Comparison of ENCODE assay signal across 7 cellular contexts in the genomic region with DNA sequence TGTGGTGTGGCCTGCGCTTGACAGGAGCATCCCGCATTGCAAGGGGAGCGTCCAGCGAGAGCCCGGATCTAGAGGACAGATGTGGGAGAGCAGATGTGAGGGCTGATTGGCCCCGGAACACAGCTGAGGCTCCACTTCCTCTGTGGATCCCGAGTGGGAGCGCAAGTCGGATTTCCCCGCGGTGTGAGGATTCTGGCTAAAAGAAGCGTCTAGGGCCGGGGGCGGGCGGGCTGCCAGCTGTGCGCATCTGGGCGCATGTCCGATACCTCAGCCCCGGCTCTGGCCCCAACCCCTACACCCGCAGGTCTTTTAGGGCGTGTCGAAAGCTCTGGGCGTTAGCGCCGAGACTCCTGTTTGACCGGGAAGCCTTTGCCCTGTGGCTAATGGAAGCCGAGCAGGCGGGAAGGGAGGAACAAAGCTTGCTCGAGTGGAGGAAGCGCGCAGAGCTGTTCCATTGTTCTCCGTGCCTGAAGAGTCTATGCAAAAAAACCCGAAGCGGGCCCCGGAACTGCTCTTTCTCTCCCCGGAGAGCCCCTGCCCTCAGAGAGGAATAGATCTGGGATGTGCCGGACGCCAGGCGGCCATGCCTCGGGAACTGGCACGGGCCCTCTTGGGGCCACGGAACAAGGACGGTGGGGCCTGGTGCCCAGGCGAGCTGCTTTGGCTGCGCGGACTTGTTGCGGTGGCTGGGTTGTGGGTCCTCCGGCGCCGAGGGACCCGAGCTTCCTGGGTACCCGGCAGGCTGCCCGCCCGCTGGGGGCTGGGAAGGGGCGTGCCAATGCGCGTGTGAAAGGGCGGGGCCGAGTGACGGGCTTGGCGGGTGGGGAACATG.
DNase-seq lines count a peak whose midpoint lies in the region; ATAC-seq and TF ChIP-seq lines count a peak whose summit lies in the region.

No MANE protein-coding gene starts in this region.

- intact Hi-C loops in right lobe of liver (cut with DNase I), result no loop called here

- POLR2A ChIA-PET in naive thymus-derived CD8-positive, alpha-beta T cell (lab: Charles Lee), result no interaction called here

- peak overlapping the region; percentile 72 for H3K4me3 ChIP-seq in H7 (ENCODE audit: insufficient read depth, low read depth, low read length)
- H3K4me3 ChIP-seq in duodenal mucosa (ENCODE audit: low read depth in 1 of 2, low read length in 2 of 2), result peak overlapping the region; percentile 69 to 70
- peak overlapping the region; percentile 25 to 51 (median 27) for H3K4me3 ChIP-seq in right lobe of liver

- no peaks in the 10 kb centered on the region for H3K36me3 ChIP-seq in H7 (replicated peaks; ENCODE audit: control insufficient read depth, insufficient read depth, low read length)
- no peaks in the 10 kb centered on the region for H3K36me3 ChIP-seq in duodenal mucosa (ENCODE audit: control insufficient read depth in 1 of 2, insufficient read depth in 2 of 2, low read length in 2 of 2)
- H3K36me3 ChIP-seq in right lobe of liver, result no peaks in the 10 kb centered on the region

- TF ChIP-seq CTCF in right lobe of liver (IDR thresholded peaks at IDR 0.05), result no peak

- H3K9ac ChIP-seq in duodenal mucosa (ENCODE audit: low read depth in 1 of 2, low read length in 2 of 2), result peak overlapping the region; percentile 53 to 66

- H3K36me3 Mint-ChIP-seq in naive thymus-derived CD8-positive, alpha-beta T cell, result peaks cover 0 to 2% (median 0%) of the 10 kb centered on the region in 3 donors

- peaks cover 0 to 9% (median 4%) of the 10 kb centered on the region in 4 donors for H3K4me1 Mint-ChIP-seq in naive thymus-derived CD8-positive, alpha-beta T cell

- H3K4me3 Mint-ChIP-seq in naive thymus-derived CD8-positive, alpha-beta T cell, result peak overlapping the region in 5 of 10 donors; percentile 2 to 47 (median 32)

- DNase-seq in H7, result peak; percentile 94
- peak; percentile 55 to 87 for DNase-seq in NCI-H526 (lab: John Stamatoyannopoulos, UW)
- DNase-seq in right lobe of liver, result peak; percentile 45 to 66 (median 61)
- peak; percentile 77 for DNase-seq in superior temporal gyrus (ENCODE audit: extremely low spot score)
- DNase-seq in naive thymus-derived CD8-positive, alpha-beta T cell, result no peak

- H3K27me3 Mint-ChIP-seq in naive thymus-derived CD8-positive, alpha-beta T cell, result peaks cover 10 to 46% (median 33%) of the 10 kb centered on the region in 5 donors

- peaks cover 12 to 26% of the 10 kb centered on the region in 2 donors for H3K4me1 ChIP-seq in duodenal mucosa (ENCODE audit: control insufficient read depth in 1 of 2, insufficient read depth in 2 of 2, low read length in 2 of 2)
- peaks cover 0 to 13% (median 0%) of the 10 kb centered on the region in 4 donors for H3K4me1 ChIP-seq in right lobe of liver

- WGBS in right lobe of liver (ENCODE audit: insufficient coverage, low coverage, low lambda C conversion rate, missing lambda C conversion rate), result 21% methylated on average over 5 of the region's 61 CpGs

- no peaks in the 10 kb centered on the region for H3K9me3 ChIP-seq in duodenal mucosa (ENCODE audit: control insufficient read depth in 1 of 2, low read length in 2 of 2)
- H3K9me3 ChIP-seq in right lobe of liver, result no peaks in the 10 kb centered on the region

- H3K27ac ChIP-seq in duodenal mucosa (ENCODE audit: low read depth, low read length) (peak overlapping the region; percentile 32), right lobe of liver (no peak overlapping the region)

- no peak for TF ChIP-seq POLR2A in right lobe of liver (IDR thresholded peaks at IDR 0.05)

- H3K27me3 ChIP-seq in H7 (ENCODE audit: control insufficient read depth, insufficient read depth, low read length) (peaks cover 20% of the 10 kb centered on the region), duodenal mucosa (ENCODE audit: control insufficient read depth in 1 of 2, insufficient read depth in 2 of 2, low read length in 2 of 2) (peaks cover 9% of the 10 kb centered on the region in 2 donors), right lobe of liver (peaks cover 0 to 19% of the 10 kb centered on the region in 2 donors)

- no peak overlapping the region for H3K27ac Mint-ChIP-seq in naive thymus-derived CD8-positive, alpha-beta T cell

- no peaks in the 10 kb centered on the region for H3K9me3 Mint-ChIP-seq in naive thymus-derived CD8-positive, alpha-beta T cell

- peak; percentile 3 to 58 (median 51) for ATAC-seq in right lobe of liver
- ATAC-seq in naive thymus-derived CD8-positive, alpha-beta T cell, result no peak
- no peak for ATAC-seq in HG02981 (IDR thresholded peaks at IDR 0.05; ENCODE audit: unreplicated experiment)

Comparison
In these comparisons a context has a peak if more than half of its experiments do, and no peak if none do; other contexts are left out.
1. DNase-seq: peak in H7 (single experiment), NCI-H526 (2 of 2), right lobe of liver (3 of 3) and superior temporal gyrus (single experiment); none in naive thymus-derived CD8-positive, alpha-beta T cell (0 of 10).
2. ATAC-seq: peak in right lobe of liver (4 of 4); none in naive thymus-derived CD8-positive, alpha-beta T cell (0 of 2) and HG02981 (single experiment).
3. Peak in every context shown above with its lines, with median percentiles within 50 percentile points of each other: H3K4me3 ChIP-seq.